In genomic region chr14:101917413-101918124, GRCh38 we compare ENCODE assay signal across 15 cellular contexts. TPM values are rescaled to one million over a fixed set of nuclear protein-coding genes. Genes with fewer than 3 reads are reported as not detected.
DNase-seq lines count a peak whose midpoint lies in the region; ATAC-seq, FAIRE-seq and TF ChIP-seq lines count a peak whose summit lies in the region.
"Had no signal": no experiment of that assay in that cellular context is flagged by ENCODE, and none has a peak within 500 bp of the region (broad histone marks: within the 10 kb centered on the region; RNA-seq: fewer than 3 reads in every experiment).

No MANE protein-coding gene starts in this region.

- H3K27ac ChIP-seq in RWPE1: peak overlapping the region; percentile 1; the same call in 1 of the 2 replicates
- H3K27ac ChIP-seq: brain microvascular endothelial cell, KMS-11 had no signal

- H3K27me3 Mint-ChIP-seq in neural crest cell (ENCODE audit: low read depth): no peaks in the 10 kb centered on the region

- H3K4me1 Mint-ChIP-seq in neural crest cell: peaks cover 21% of the 10 kb centered on the region

- H3K9me3 Mint-ChIP-seq in neural crest cell: no peaks in the 10 kb centered on the region

- ATAC-seq in HG03135 (IDR thresholded peaks at IDR 0.05; ENCODE audit: unreplicated experiment): no peak

- POLR2A ChIA-PET in RWPE1 (lab: Yijun Ruan, JAX; ENCODE audit: low non-redundant PET): no interaction called here

- no peak for TF ChIP-seq CTCF in RWPE1 (conservative IDR thresholded peaks at IDR 0.05; ENCODE audit: low read depth)
- TF ChIP-seq CTCF in neural crest cell (conservative IDR thresholded peaks at IDR 0.05): no peak

- peak overlapping the region; percentile 65 for H3K27ac Mint-ChIP-seq in neural crest cell (ENCODE audit: unreplicated experiment)

- CTCF ChIA-PET in RWPE1 (lab: Yijun Ruan, JAX): no interaction called here

- H3K4me3 Mint-ChIP-seq in neural crest cell: no peak overlapping the region

- no peak for FAIRE-seq in GM12891 (lab: Jason Lieb, UNC)
- FAIRE-seq: H54 had no signal

- peaks cover 8% of the 10 kb centered on the region for H3K36me3 Mint-ChIP-seq in neural crest cell (ENCODE audit: low read depth)

- TF ChIP-seq POLR2A in GM15510 (IDR thresholded peaks at IDR 0.05; ENCODE audit: borderline replicate concordance, extremely low read depth, insufficient read length) (peak; percentile 12), GM12891 (IDR thresholded peaks at IDR 0.05; ENCODE audit: low read depth, low read length) (no peak)

- DNase-seq in RWPE1 (ENCODE audit: low spot score) (no peak), fibroblast of peridontal ligament (ENCODE audit: extremely low read depth) (peak; percentile 14), neural crest cell (ENCODE audit: low read depth, low spot score) (no peak), NCI-H2171 (lab: John Stamatoyannopoulos, UW) (no peak), GM12891 (ENCODE audit: insufficient read length, low spot score) (no peak), 8988T (no peak)
- DNase-seq: brain microvascular endothelial cell; COR-L47; islet precursor cell; nucleus accumbens; stimulated activated naive CD4-positive, alpha-beta T cell had no signal

TF ChIP-seq in GM12891, 5 proteins besides CTCF, POLR2A, EP300 and RAD21:
- TF ChIP-seq PAX5 (IDR thresholded peaks at IDR 0.05; ENCODE audit: insufficient read depth, low read length, severe bottlenecking): no peak
- TF ChIP-seq POU2F2 (IDR thresholded peaks at IDR 0.05; ENCODE audit: low read depth, low read length): no peak
- no peak for TF ChIP-seq TAF1 (IDR thresholded peaks at IDR 0.05; ENCODE audit: low read depth, low read length)
- no peak for TF ChIP-seq SPI1 (IDR thresholded peaks at IDR 0.05; ENCODE audit: low read depth, low read length)
- TF ChIP-seq POLR2AphosphoS5 (IDR thresholded peaks at IDR 0.05; ENCODE audit: low read depth, low read length): no peak
TF ChIP-seq in GM12891: peak in this region for 0.

RNA-seq across cellular contexts. Expression of gene DYNC1H1, which starts 46.8 kb away (rescaled TPM):
- total RNA-seq in neural crest cell: 518 and 528 TPM in 2 replicates
- polyA plus RNA-seq in GM12891 (2012; ENCODE audit: low read depth, missing spikeins): 67.4 TPM
